1 cellular context compared by ENCODE assay signal in the genomic region with DNA sequence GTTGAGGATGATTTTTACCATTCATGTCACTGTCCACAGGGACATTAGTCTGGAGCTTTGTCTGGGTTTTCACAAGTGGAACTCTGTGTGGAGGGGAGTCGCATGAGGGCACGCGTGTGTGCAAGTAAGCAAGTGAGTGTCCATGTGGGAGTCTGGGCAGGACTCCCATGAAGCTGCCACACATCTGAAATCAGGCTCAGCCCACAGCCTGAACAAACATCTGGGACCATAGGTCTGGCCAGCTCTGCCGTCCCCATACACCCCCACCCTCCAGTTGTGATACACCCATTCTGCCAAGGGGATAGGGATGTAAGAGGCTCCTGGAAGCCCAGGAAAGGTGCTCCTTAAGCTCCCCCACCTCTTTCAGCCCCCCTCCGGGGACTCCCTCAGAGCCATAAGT.
TF ChIP-seq lines count a peak whose summit lies in the region.

No MANE protein-coding gene starts in this region.

TF ChIP-seq in HEK293, 187 proteins besides CTCF, POLR2A, EP300 and RAD21 (continued from another document):
- TF ChIP-seq, protein P1, sequence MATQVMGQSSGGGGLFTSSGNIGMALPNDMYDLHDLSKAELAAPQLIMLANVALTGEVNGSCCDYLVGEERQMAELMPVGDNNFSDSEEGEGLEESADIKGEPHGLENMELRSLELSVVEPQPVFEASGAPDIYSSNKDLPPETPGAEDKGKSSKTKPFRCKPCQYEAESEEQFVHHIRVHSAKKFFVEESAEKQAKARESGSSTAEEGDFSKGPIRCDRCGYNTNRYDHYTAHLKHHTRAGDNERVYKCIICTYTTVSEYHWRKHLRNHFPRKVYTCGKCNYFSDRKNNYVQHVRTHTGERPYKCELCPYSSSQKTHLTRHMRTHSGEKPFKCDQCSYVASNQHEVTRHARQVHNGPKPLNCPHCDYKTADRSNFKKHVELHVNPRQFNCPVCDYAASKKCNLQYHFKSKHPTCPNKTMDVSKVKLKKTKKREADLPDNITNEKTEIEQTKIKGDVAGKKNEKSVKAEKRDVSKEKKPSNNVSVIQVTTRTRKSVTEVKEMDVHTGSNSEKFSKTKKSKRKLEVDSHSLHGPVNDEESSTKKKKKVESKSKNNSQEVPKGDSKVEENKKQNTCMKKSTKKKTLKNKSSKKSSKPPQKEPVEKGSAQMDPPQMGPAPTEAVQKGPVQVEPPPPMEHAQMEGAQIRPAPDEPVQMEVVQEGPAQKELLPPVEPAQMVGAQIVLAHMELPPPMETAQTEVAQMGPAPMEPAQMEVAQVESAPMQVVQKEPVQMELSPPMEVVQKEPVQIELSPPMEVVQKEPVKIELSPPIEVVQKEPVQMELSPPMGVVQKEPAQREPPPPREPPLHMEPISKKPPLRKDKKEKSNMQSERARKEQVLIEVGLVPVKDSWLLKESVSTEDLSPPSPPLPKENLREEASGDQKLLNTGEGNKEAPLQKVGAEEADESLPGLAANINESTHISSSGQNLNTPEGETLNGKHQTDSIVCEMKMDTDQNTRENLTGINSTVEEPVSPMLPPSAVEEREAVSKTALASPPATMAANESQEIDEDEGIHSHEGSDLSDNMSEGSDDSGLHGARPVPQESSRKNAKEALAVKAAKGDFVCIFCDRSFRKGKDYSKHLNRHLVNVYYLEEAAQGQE (tag by site-specific recombination; IDR thresholded peaks at IDR 0.05) = no peak
- TF ChIP-seq, protein P2, sequence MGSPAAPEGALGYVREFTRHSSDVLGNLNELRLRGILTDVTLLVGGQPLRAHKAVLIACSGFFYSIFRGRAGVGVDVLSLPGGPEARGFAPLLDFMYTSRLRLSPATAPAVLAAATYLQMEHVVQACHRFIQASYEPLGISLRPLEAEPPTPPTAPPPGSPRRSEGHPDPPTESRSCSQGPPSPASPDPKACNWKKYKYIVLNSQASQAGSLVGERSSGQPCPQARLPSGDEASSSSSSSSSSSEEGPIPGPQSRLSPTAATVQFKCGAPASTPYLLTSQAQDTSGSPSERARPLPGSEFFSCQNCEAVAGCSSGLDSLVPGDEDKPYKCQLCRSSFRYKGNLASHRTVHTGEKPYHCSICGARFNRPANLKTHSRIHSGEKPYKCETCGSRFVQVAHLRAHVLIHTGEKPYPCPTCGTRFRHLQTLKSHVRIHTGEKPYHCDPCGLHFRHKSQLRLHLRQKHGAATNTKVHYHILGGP (tag by site-specific recombination; IDR thresholded peaks at IDR 0.05) = no peak
